ENCODE assay signal across 15 cellular contexts in genomic region chr16:84501077-84501735, GRCh38. TPM values are rescaled to one million over a fixed set of nuclear protein-coding genes. Genes with fewer than 3 reads are reported as not detected.
A peak's percentile ranks its signal among the peaks of the same experiment; 100 is the strongest.
DNase-seq lines count a peak whose midpoint lies in the region; ATAC-seq and TF ChIP-seq lines count a peak whose summit lies in the region.
"Had no signal": no experiment of that assay in that cellular context is flagged by ENCODE, and none has a peak within 500 bp of the region (broad histone marks: within the 10 kb centered on the region; RNA-seq: fewer than 3 reads in every experiment).

No MANE protein-coding gene starts in this region.

- H3K4me3 Mint-ChIP-seq in activated T-helper 2 cell treated with anti-CD3 and anti-CD28 coated beads, Interferon-gamma antibody, Interleukin-2, Interleukin-4, amounts not matched to agents 10 μg/mL and 5 μg/mL and 100 μg/mL, durations not matched to agents 14 hours and 24 hours and 36 hours (ENCODE audit: low read depth) = no peak overlapping the region
- no peak overlapping the region for H3K4me3 Mint-ChIP-seq in activated T-cell treated with anti-CD3 and anti-CD28 coated beads, Interleukin-2, amount 50 U/mL, for 4 hours
- H3K4me3 Mint-ChIP-seq: GM23338; stimulated activated naive CD8-positive, alpha-beta T cell treated with anti-CD3 and anti-CD28 coated beads, Interleukin-15, amount 100 ng/mL, for 72 hours had no signal

- no peak for TF ChIP-seq CTCF in kidney epithelial cell (IDR thresholded peaks at IDR 0.05; ENCODE audit: insufficient read depth, low read length, poor library complexity, severe bottlenecking)

- ATAC-seq in activated T-cell treated with anti-CD3 and anti-CD28 coated beads, Interleukin-2, amount 50 U/mL, for 4 hours = no peak
- ATAC-seq: GM23338; stimulated activated naive CD8-positive, alpha-beta T cell treated with anti-CD3 and anti-CD28 coated beads, Interleukin-15, amount 100 ng/mL, for 72 hours had no signal

- no peak overlapping the region for H3K4me3 ChIP-seq in kidney epithelial cell (ENCODE audit: low read depth, low read length)
- H3K4me3 ChIP-seq: GM23338, SJSA1 had no signal

- DNase-seq in 8988T = peak; percentile 83
- peak; percentile 72 for DNase-seq in HK-2 (ENCODE audit: unreplicated experiment)
- peak; percentile 56 for DNase-seq in amniotic epithelial cell (ENCODE audit: low read depth)
- peak; percentile 56 for DNase-seq in kidney epithelial cell (ENCODE audit: low read depth)
- DNase-seq in activated T-helper 2 cell treated with anti-CD3 and anti-CD28 coated beads, Interferon-gamma antibody, Interleukin-2, Interleukin-4, amounts not matched to agents 10 μg/mL and 5 μg/mL and 100 μg/mL, durations not matched to agents 14 hours and 24 hours and 36 hours (ENCODE audit: low spot score) = no peak
- no peak for DNase-seq in activated T-cell treated with anti-CD3 and anti-CD28 coated beads, Interleukin-2, amount 50 U/mL, for 4 hours
- no peak for DNase-seq in activated CD4-positive, alpha-beta T cell treated with anti-CD3 and anti-CD28 coated beads for 48 hours
- DNase-seq in stimulated activated CD4-positive, alpha-beta T cell treated with anti-CD3 and anti-CD28 coated beads, Interleukin-15, amount 100 ng/mL, for 24 hours = no peak
- DNase-seq: activated CD4-positive, alpha-beta T cell treated with anti-CD3 and anti-CD28 coated beads for 1 hour; GDM1; occipital lobe; stimulated activated CD4-positive, alpha-beta T cell treated with anti-CD3 and anti-CD28 coated beads, Interleukin-2, amount 100 ng/mL, for 48 hours; stimulated activated naive CD8-positive, alpha-beta T cell treated with anti-CD3 and anti-CD28 coated beads, Interleukin-15, amount 100 ng/mL, for 72 hours had no signal

- H3K9me3 Mint-ChIP-seq in activated T-helper 2 cell treated with anti-CD3 and anti-CD28 coated beads, Interferon-gamma antibody, Interleukin-2, Interleukin-4, amounts not matched to agents 10 μg/mL and 5 μg/mL and 100 μg/mL, durations not matched to agents 14 hours and 24 hours and 36 hours = no peaks in the 10 kb centered on the region
- no peaks in the 10 kb centered on the region for H3K9me3 Mint-ChIP-seq in activated T-cell treated with anti-CD3 and anti-CD28 coated beads, Interleukin-2, amount 50 U/mL, for 4 hours
- H3K9me3 Mint-ChIP-seq: GM23338; stimulated activated naive CD8-positive, alpha-beta T cell treated with anti-CD3 and anti-CD28 coated beads, Interleukin-15, amount 100 ng/mL, for 72 hours had no signal

- no peaks in the 10 kb centered on the region for H3K27me3 Mint-ChIP-seq in activated T-helper 2 cell treated with anti-CD3 and anti-CD28 coated beads, Interferon-gamma antibody, Interleukin-2, Interleukin-4, amounts not matched to agents 10 μg/mL and 5 μg/mL and 100 μg/mL, durations not matched to agents 14 hours and 24 hours and 36 hours (ENCODE audit: low read depth)
- H3K27me3 Mint-ChIP-seq in activated T-cell treated with anti-CD3 and anti-CD28 coated beads, Interleukin-2, amount 50 U/mL, for 4 hours (ENCODE audit: low read depth) = no peaks in the 10 kb centered on the region
- H3K27me3 Mint-ChIP-seq: stimulated activated naive CD8-positive, alpha-beta T cell treated with anti-CD3 and anti-CD28 coated beads, Interleukin-15, amount 100 ng/mL, for 72 hours had no signal

- no peaks in the 10 kb centered on the region for H3K36me3 ChIP-seq in kidney epithelial cell (ENCODE audit: control insufficient read depth, insufficient read depth, low read length)

- H3K27me3 ChIP-seq in kidney epithelial cell (ENCODE audit: control insufficient read depth, insufficient read depth, low read length) = no peaks in the 10 kb centered on the region
- H3K27me3 ChIP-seq: SJSA1 had no signal

- intact Hi-C loops in activated T-helper 2 cell treated with anti-CD3 and anti-CD28 coated beads, Interferon-gamma antibody, Interleukin-2, Interleukin-4, amounts not matched to agents 10 μg/mL and 5 μg/mL and 100 μg/mL, durations not matched to agents 14 hours and 24 hours and 36 hours (cut with micrococcal nuclease) = loop anchor here (10.0 kb wide), 1 partner anchor 416 kb away; no protein-coding TSS in a partner anchor

- H3K4me1 Mint-ChIP-seq in activated T-helper 2 cell treated with anti-CD3 and anti-CD28 coated beads, Interferon-gamma antibody, Interleukin-2, Interleukin-4, amounts not matched to agents 10 μg/mL and 5 μg/mL and 100 μg/mL, durations not matched to agents 14 hours and 24 hours and 36 hours (ENCODE audit: low read depth) = peaks cover 17% of the 10 kb centered on the region
- peaks cover 29% of the 10 kb centered on the region for H3K4me1 Mint-ChIP-seq in activated T-cell treated with anti-CD3 and anti-CD28 coated beads, Interleukin-2, amount 50 U/mL, for 4 hours (ENCODE audit: low read depth)

- no peak overlapping the region for H3K27ac Mint-ChIP-seq in activated T-helper 2 cell treated with anti-CD3 and anti-CD28 coated beads, Interferon-gamma antibody, Interleukin-2, Interleukin-4, amounts not matched to agents 10 μg/mL and 5 μg/mL and 100 μg/mL, durations not matched to agents 14 hours and 24 hours and 36 hours
- H3K27ac Mint-ChIP-seq: GM23338 had no signal

- H3K36me3 Mint-ChIP-seq in activated T-helper 2 cell treated with anti-CD3 and anti-CD28 coated beads, Interferon-gamma antibody, Interleukin-2, Interleukin-4, amounts not matched to agents 10 μg/mL and 5 μg/mL and 100 μg/mL, durations not matched to agents 14 hours and 24 hours and 36 hours (ENCODE audit: low read depth) = peaks cover 28% of the 10 kb centered on the region
- H3K36me3 Mint-ChIP-seq in activated T-cell treated with anti-CD3 and anti-CD28 coated beads, Interleukin-2, amount 50 U/mL, for 4 hours (ENCODE audit: insufficient read depth) = peaks cover 5% of the 10 kb centered on the region

RNA-seq across cellular contexts. Expression of gene MEAK7, which starts 3.3 kb away (rescaled TPM):
- total RNA-seq in kidney epithelial cell = 26.9 and 34.4 TPM in 2 replicates
- total RNA-seq in activated T-helper 2 cell treated with anti-CD3 and anti-CD28 coated beads, Interferon-gamma antibody, Interleukin-2, Interleukin-4, amounts not matched to agents 10 μg/mL and 5 μg/mL and 100 μg/mL, durations not matched to agents 14 hours and 24 hours and 36 hours = 15.4 and 19.4 TPM in 2 replicates
- total RNA-seq in activated T-cell treated with anti-CD3 and anti-CD28 coated beads, Interleukin-2, amount 50 U/mL, for 4 hours = 1 to 10 TPM; 2.2 to 2.7 (median 2.4) TPM

Comparison
In these comparisons a context has a peak if more than half of its experiments do, and no peak if none do; other contexts are left out.
1. DNase-seq: peak in 8988T (single experiment), HK-2 (single experiment), amniotic epithelial cell (single experiment) and kidney epithelial cell (single experiment); none in activated T-helper 2 cell treated with anti-CD3 and anti-CD28 coated beads, Interferon-gamma antibody, Interleukin-2, Interleukin-4, amounts not matched to agents 10 μg/mL and 5 μg/mL and 100 μg/mL, durations not matched to agents 14 hours and 24 hours and 36 hours (single experiment), activated T-cell treated with anti-CD3 and anti-CD28 coated beads, Interleukin-2, amount 50 U/mL, for 4 hours (single experiment), activated CD4-positive, alpha-beta T cell treated with anti-CD3 and anti-CD28 coated beads for 48 hours (single experiment) and stimulated activated CD4-positive, alpha-beta T cell treated with anti-CD3 and anti-CD28 coated beads, Interleukin-15, amount 100 ng/mL, for 24 hours (single experiment).